In the genomic region with DNA sequence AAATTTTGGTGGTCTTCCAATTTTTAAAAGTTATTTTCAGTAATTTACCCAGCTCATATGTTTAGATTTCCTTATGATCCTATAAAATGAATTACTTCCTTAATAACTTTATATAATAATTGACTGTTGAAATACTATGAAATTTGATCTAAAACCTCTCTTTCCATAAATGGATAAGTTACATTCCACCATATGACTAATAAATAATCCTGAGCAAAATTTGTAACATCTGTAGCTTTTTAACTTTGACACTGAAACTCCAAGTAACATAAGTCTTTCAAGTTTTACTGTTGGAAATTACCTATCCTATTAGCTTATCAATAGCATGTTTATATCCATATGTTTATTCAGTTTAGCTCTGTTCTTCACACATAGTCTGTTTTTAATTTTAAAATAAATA, we compare ENCODE assay signal across 1 cellular context.
TF ChIP-seq lines count a peak whose summit lies in the region.

No MANE protein-coding gene starts in this region.

TF ChIP-seq in IMR-90, 13 proteins besides CTCF, POLR2A, EP300 and RAD21:
- TF ChIP-seq CEBPB (IDR thresholded peaks at IDR 0.05; ENCODE audit: low read depth, low read length): no peak
- TF ChIP-seq NFE2L2 (IDR thresholded peaks at IDR 0.05; ENCODE audit: low read depth, low read length): no peak
- no peak for TF ChIP-seq RCOR1 (IDR thresholded peaks at IDR 0.05; ENCODE audit: insufficient replicate concordance, low read length)
- TF ChIP-seq, protein P1, sequence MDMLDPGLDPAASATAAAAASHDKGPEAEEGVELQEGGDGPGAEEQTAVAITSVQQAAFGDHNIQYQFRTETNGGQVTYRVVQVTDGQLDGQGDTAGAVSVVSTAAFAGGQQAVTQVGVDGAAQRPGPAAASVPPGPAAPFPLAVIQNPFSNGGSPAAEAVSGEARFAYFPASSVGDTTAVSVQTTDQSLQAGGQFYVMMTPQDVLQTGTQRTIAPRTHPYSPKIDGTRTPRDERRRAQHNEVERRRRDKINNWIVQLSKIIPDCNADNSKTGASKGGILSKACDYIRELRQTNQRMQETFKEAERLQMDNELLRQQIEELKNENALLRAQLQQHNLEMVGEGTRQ (IDR thresholded peaks at IDR 0.05; ENCODE audit: low read depth, low read length): no peak
- TF ChIP-seq MAZ (IDR thresholded peaks at IDR 0.05; ENCODE audit: borderline replicate concordance, low read depth, low read length): no peak
- no peak for TF ChIP-seq MAFK (IDR thresholded peaks at IDR 0.05; ENCODE audit: low read depth, low read length)
- no peak for TF ChIP-seq RFX5 (IDR thresholded peaks at IDR 0.05; ENCODE audit: low read depth, low read length)
- no peak for TF ChIP-seq BHLHE40 (IDR thresholded peaks at IDR 0.05; ENCODE audit: low read depth, low read length)
- TF ChIP-seq SMC3 (IDR thresholded peaks at IDR 0.05; ENCODE audit: low read depth, low read length): no peak
- no peak for TF ChIP-seq CHD1 (IDR thresholded peaks at IDR 0.05; ENCODE audit: low read depth, low read length)
- no peak for TF ChIP-seq FOS (IDR thresholded peaks at IDR 0.05; ENCODE audit: low read depth, low read length)
- TF ChIP-seq, protein P2, sequence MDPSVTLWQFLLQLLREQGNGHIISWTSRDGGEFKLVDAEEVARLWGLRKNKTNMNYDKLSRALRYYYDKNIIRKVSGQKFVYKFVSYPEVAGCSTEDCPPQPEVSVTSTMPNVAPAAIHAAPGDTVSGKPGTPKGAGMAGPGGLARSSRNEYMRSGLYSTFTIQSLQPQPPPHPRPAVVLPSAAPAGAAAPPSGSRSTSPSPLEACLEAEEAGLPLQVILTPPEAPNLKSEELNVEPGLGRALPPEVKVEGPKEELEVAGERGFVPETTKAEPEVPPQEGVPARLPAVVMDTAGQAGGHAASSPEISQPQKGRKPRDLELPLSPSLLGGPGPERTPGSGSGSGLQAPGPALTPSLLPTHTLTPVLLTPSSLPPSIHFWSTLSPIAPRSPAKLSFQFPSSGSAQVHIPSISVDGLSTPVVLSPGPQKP (IDR thresholded peaks at IDR 0.05; ENCODE audit: borderline replicate concordance, low read depth, low read length): no peak
- TF ChIP-seq MXI1 (IDR thresholded peaks at IDR 0.05; ENCODE audit: borderline replicate concordance, low read depth, low read length): no peak
